In genomic region chrX:41327359-41327758, GRCh38 we compare ENCODE assay signal across 29 cellular contexts.
"Had no signal": no experiment of that assay in that cellular context is flagged by ENCODE, and none has a peak within 500 bp of the region (broad histone marks: within the 10 kb centered on the region; RNA-seq: fewer than 3 reads in every experiment).

No MANE protein-coding gene starts in this region.

- H3K27me3 Mint-ChIP-seq: activated CD4-positive, alpha-beta memory T cell treated with anti-CD3 and anti-CD28 coated beads, Interleukin-2, amount 10 ng/mL, durations not matched to agents 7 days and 5 days; activated CD4-positive, alpha-beta T cell treated with anti-CD3 and anti-CD28 coated beads for 36 hours; activated CD4-positive, alpha-beta T cell treated with anti-CD3 and anti-CD28 coated beads, Interleukin-2, amount 10 ng/mL, durations not matched to agents 7 days and 5 days; activated naive CD4-positive, alpha-beta T cell treated with anti-CD3 and anti-CD28 coated beads, Interleukin-2, amount 50 U/mL, for 24 hours; activated naive CD8-positive, alpha-beta T cell; activated naive CD8-positive, alpha-beta T cell treated with anti-CD3 and anti-CD28 coated beads, Interleukin-2, amount 10 ng/mL, durations not matched to agents 7 days and 5 days; activated naive CD8-positive, alpha-beta T cell treated with anti-CD3 and anti-CD28 coated beads, Interleukin-2, amount 50 U/mL, for 24 hours; brain; central memory CD8-positive, alpha-beta T cell; T-cell had no signal

- H3K27ac Mint-ChIP-seq: activated CD4-positive, alpha-beta memory T cell treated with anti-CD3 and anti-CD28 coated beads, Interleukin-2, amount 10 ng/mL, durations not matched to agents 7 days and 5 days; activated CD4-positive, alpha-beta T cell treated with anti-CD3 and anti-CD28 coated beads for 36 hours; activated CD4-positive, alpha-beta T cell treated with anti-CD3 and anti-CD28 coated beads, Interleukin-2, amount 10 ng/mL, durations not matched to agents 7 days and 5 days; activated CD8-positive, alpha-beta T cell treated with anti-CD3 and anti-CD28 coated beads, Interleukin-2, amount 10 ng/mL, durations not matched to agents 7 days and 5 days; activated naive CD4-positive, alpha-beta T cell treated with anti-CD3 and anti-CD28 coated beads for 36 hours; activated naive CD4-positive, alpha-beta T cell treated with anti-CD3 and anti-CD28 coated beads, Interleukin-2, amount 50 U/mL, for 24 hours; activated naive CD8-positive, alpha-beta T cell; activated naive CD8-positive, alpha-beta T cell treated with anti-CD3 and anti-CD28 coated beads, Interleukin-2, amount 10 ng/mL, durations not matched to agents 7 days and 5 days; activated naive CD8-positive, alpha-beta T cell treated with anti-CD3 and anti-CD28 coated beads, Interleukin-2, amount 50 U/mL, for 24 hours; activated T-cell treated with anti-CD3 and anti-CD28 coated beads, Interleukin-2, amount 50 U/mL, for 24 hours; activated T-helper 2 cell treated with anti-CD3 and anti-CD28 coated beads, Interferon-gamma antibody, Interleukin-2, Interleukin-4, amounts not matched to agents 10 μg/mL and 5 μg/mL and 100 μg/mL, durations not matched to agents 14 hours and 24 hours and 36 hours; brain; T-cell; T-helper 2 cell treated with Interferon-gamma antibody and Interleukin-4, amounts not matched to agents 5 μg/mL and 100 μg/mL, for 36 hours had no signal

- H3K36me3 Mint-ChIP-seq: activated naive CD4-positive, alpha-beta T cell treated with anti-CD3 and anti-CD28 coated beads, Interleukin-2, amount 50 U/mL, for 24 hours; activated naive CD8-positive, alpha-beta T cell; activated naive CD8-positive, alpha-beta T cell treated with anti-CD3 and anti-CD28 coated beads, Interleukin-2, amount 10 ng/mL, durations not matched to agents 7 days and 5 days; brain; T-cell had no signal

- ATAC-seq: activated CD4-positive, alpha-beta T cell treated with anti-CD3 and anti-CD28 coated beads for 36 hours; activated CD4-positive, CD25-positive, alpha-beta regulatory T cell treated with anti-CD3 and anti-CD28 coated beads, Interleukin-2, amount 50 U/mL, for 24 hours; activated CD8-positive, alpha-beta T cell treated with anti-CD3 and anti-CD28 coated beads, Interleukin-2, amount 10 ng/mL, durations not matched to agents 7 days and 5 days; activated naive CD8-positive, alpha-beta T cell treated with anti-CD3 and anti-CD28 coated beads, Interleukin-2, amount 50 U/mL, for 24 hours; T-cell had no signal

- H3K9me3 Mint-ChIP-seq: activated CD4-positive, alpha-beta memory T cell treated with anti-CD3 and anti-CD28 coated beads, Interleukin-2, amount 10 ng/mL, durations not matched to agents 7 days and 5 days; activated CD4-positive, alpha-beta T cell treated with anti-CD3 and anti-CD28 coated beads, Interleukin-2, amount 10 ng/mL, durations not matched to agents 7 days and 5 days; activated naive CD4-positive, alpha-beta T cell treated with anti-CD3 and anti-CD28 coated beads for 36 hours; activated naive CD4-positive, alpha-beta T cell treated with anti-CD3 and anti-CD28 coated beads, Interleukin-2, amount 50 U/mL, for 24 hours; activated naive CD8-positive, alpha-beta T cell treated with anti-CD3 and anti-CD28 coated beads, Interleukin-2, amount 10 ng/mL, durations not matched to agents 7 days and 5 days; activated naive CD8-positive, alpha-beta T cell treated with anti-CD3 and anti-CD28 coated beads, Interleukin-2, amount 50 U/mL, for 24 hours; activated T-cell treated with anti-CD3 and anti-CD28 coated beads, Interleukin-2, amount 50 U/mL, for 24 hours; activated T-helper 2 cell treated with anti-CD3 and anti-CD28 coated beads, Interferon-gamma antibody, Interleukin-2, Interleukin-4, amounts not matched to agents 10 μg/mL and 5 μg/mL and 100 μg/mL, durations not matched to agents 14 hours and 24 hours and 36 hours; central memory CD8-positive, alpha-beta T cell; T-cell; T-helper 2 cell treated with Interferon-gamma antibody and Interleukin-4, amounts not matched to agents 5 μg/mL and 100 μg/mL, for 36 hours had no signal

- DNase-seq: activated CD4-positive, alpha-beta memory T cell treated with anti-CD3 and anti-CD28 coated beads, Interleukin-2, amount 10 ng/mL, durations not matched to agents 7 days and 5 days; activated CD4-positive, alpha-beta T cell treated with anti-CD3 and anti-CD28 coated beads for 1 hour; activated CD4-positive, alpha-beta T cell treated with anti-CD3 and anti-CD28 coated beads for 36 hours; activated CD4-positive, alpha-beta T cell treated with anti-CD3 and anti-CD28 coated beads, Interleukin-2, amount 10 ng/mL, durations not matched to agents 7 days and 5 days; activated CD4-positive, alpha-beta T cell treated with anti-CD3 and anti-CD28 coated beads, Interleukin-2, amount 50 U/mL, for 48 hours; activated CD4-positive, CD25-positive, alpha-beta regulatory T cell; activated CD8-positive, alpha-beta memory T cell treated with anti-CD3 and anti-CD28 coated beads, Interleukin-2, amount 50 U/mL, for 48 hours; activated CD8-positive, alpha-beta T cell treated with anti-CD3 and anti-CD28 coated beads, Interleukin-2, amount 10 ng/mL, durations not matched to agents 7 days and 5 days; activated effector memory CD4-positive, alpha-beta T cell treated with Interleukin-2 at 50 U/mL for 16 hours; activated gamma-delta T cell; activated naive CD4-positive, alpha-beta T cell treated with anti-CD3 and anti-CD28 coated beads for 36 hours; activated naive CD8-positive, alpha-beta T cell treated with anti-CD3 and anti-CD28 coated beads, Interleukin-2, amount 10 ng/mL, durations not matched to agents 7 days and 5 days; activated naive CD8-positive, alpha-beta T cell treated with anti-CD3 and anti-CD28 coated beads, Interleukin-2, amount 50 U/mL, for 24 hours; activated T-cell treated with anti-CD3 and anti-CD28 coated beads, Interleukin-2, amount 50 U/mL, for 24 hours; activated T-cell treated with anti-CD3 and anti-CD28 coated beads, Interleukin-2, amount 50 U/mL, for 48 hours; amniotic stem cell; aorta; caudate nucleus; cerebellar nuclear complex; T-cell; T-helper 2 cell; T-helper 9 cell had no signal

- H3K4me3 Mint-ChIP-seq: activated CD4-positive, alpha-beta memory T cell treated with anti-CD3 and anti-CD28 coated beads, Interleukin-2, amount 10 ng/mL, durations not matched to agents 7 days and 5 days; activated CD4-positive, alpha-beta T cell treated with anti-CD3 and anti-CD28 coated beads for 36 hours; activated CD4-positive, alpha-beta T cell treated with anti-CD3 and anti-CD28 coated beads, Interleukin-2, amount 10 ng/mL, durations not matched to agents 7 days and 5 days; activated CD8-positive, alpha-beta T cell treated with anti-CD3 and anti-CD28 coated beads, Interleukin-2, amount 10 ng/mL, durations not matched to agents 7 days and 5 days; activated naive CD4-positive, alpha-beta T cell treated with anti-CD3 and anti-CD28 coated beads for 36 hours; activated naive CD4-positive, alpha-beta T cell treated with anti-CD3 and anti-CD28 coated beads, Interleukin-2, amount 50 U/mL, for 24 hours; activated naive CD8-positive, alpha-beta T cell; activated naive CD8-positive, alpha-beta T cell treated with anti-CD3 and anti-CD28 coated beads, Interleukin-2, amount 10 ng/mL, durations not matched to agents 7 days and 5 days; activated naive CD8-positive, alpha-beta T cell treated with anti-CD3 and anti-CD28 coated beads, Interleukin-2, amount 50 U/mL, for 24 hours; activated T-cell treated with anti-CD3 and anti-CD28 coated beads, Interleukin-2, amount 50 U/mL, for 24 hours; brain; central memory CD8-positive, alpha-beta T cell; T-cell; T-helper 2 cell treated with Interferon-gamma antibody and Interleukin-4, amounts not matched to agents 5 μg/mL and 100 μg/mL, for 36 hours had no signal

- H3K4me1 Mint-ChIP-seq: activated naive CD8-positive, alpha-beta T cell treated with anti-CD3 and anti-CD28 coated beads, Interleukin-2, amount 10 ng/mL, durations not matched to agents 7 days and 5 days; central memory CD8-positive, alpha-beta T cell had no signal
